ENCODE assay signal across 19 cellular contexts in the genomic region with DNA sequence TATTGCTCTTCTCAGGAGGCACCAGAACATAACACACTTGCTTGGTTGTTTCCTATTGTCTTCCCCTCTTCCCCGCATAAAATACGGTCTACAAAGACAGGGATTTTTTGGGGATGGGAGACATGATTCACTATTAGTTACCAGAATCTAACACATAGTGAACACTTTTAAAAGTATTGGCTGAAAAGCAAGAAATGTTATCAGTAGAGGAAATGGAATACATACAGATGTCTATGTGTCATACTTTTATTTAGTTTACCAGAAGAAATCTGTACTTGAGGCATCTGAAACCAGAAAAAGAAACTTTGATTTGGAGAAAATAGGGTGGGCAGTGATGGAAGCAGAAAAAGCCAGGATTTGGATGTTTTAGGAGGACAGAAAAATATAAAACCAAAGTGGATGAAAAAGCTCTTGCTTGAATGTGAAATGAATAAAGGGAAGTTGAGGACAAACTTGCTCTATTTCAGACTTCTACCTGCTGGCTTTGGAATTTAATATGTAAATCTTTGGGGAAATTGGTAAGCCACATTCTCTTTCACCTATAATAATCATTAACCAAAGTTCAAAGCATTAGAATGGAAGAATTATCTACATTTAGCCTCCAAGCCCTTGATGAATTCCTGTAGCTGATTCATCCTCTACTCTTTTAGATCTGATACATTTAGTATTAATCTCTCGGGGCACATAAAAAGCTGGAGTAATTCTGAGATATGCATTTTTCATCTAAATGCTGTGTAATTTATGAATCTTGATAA.
"Had no signal": no experiment of that assay in that cellular context is flagged by ENCODE, and none has a peak within 500 bp of the region (broad histone marks: within the 10 kb centered on the region; RNA-seq: fewer than 3 reads in every experiment).

No MANE protein-coding gene starts in this region.

- DNase-seq: activated CD4-positive, alpha-beta memory T cell treated with anti-CD3 and anti-CD28 coated beads, Interleukin-2, amount 10 ng/mL, durations not matched to agents 7 days and 5 days; activated CD4-positive, alpha-beta T cell treated with anti-CD3 and anti-CD28 coated beads for 48 hours; activated CD8-positive, alpha-beta memory T cell treated with anti-CD3 and anti-CD28 coated beads, Interleukin-2, amount 10 ng/mL, durations not matched to agents 7 days and 5 days; activated naive CD4-positive, alpha-beta T cell; activated naive CD8-positive, alpha-beta T cell treated with anti-CD3 and anti-CD28 coated beads for 36 hours; anterior cingulate cortex; effector CD8-positive, alpha-beta T cell; foreskin fibroblast; occipital lobe; stimulated activated CD4-positive, alpha-beta T cell treated with anti-CD3 and anti-CD28 coated beads, Interleukin-15, amount 100 ng/mL, for 24 hours; stimulated activated CD4-positive, alpha-beta T cell treated with anti-CD3 and anti-CD28 coated beads, Interleukin-4, amount 100 ng/mL, for 1 hour; T-cell; testis had no signal

- H3K4me3 ChIP-seq: esophagus muscularis mucosa, hepatocyte, lung, right atrium auricular region, skin epidermis, testis had no signal

- FAIRE-seq: islet of Langerhans had no signal
